In genomic region chr3:25581335-25581734, GRCh38 we compare ENCODE assay signal across 1 cellular context.
TF ChIP-seq lines count a peak whose summit lies in the region.

No MANE protein-coding gene starts in this region.

TF ChIP-seq in SK-N-SH, 30 proteins besides CTCF, POLR2A, EP300 and RAD21 (continued from another document):
- TF ChIP-seq REST (IDR thresholded peaks at IDR 0.05; ENCODE audit: low read depth, low read length), result no peak
- TF ChIP-seq CHD2 (IDR thresholded peaks at IDR 0.05; ENCODE audit: low read length, partially characterized antibody), result no peak
- no peak for TF ChIP-seq TEAD4 (IDR thresholded peaks at IDR 0.05; ENCODE audit: borderline replicate concordance, insufficient read depth)
- TF ChIP-seq EZH2phosphoT487 (IDR thresholded peaks at IDR 0.05; ENCODE audit: borderline replicate concordance, low read depth), result no peak
- TF ChIP-seq ELF1 (IDR thresholded peaks at IDR 0.05), result no peak
